In genomic region chr20:33450867-33451266, GRCh38 we compare ENCODE assay signal across 23 cellular contexts. TPM values are rescaled to one million over a fixed set of nuclear protein-coding genes. Genes with fewer than 3 reads are reported as not detected.
A peak's percentile ranks its signal among the peaks of the same experiment; 100 is the strongest.
DNase-seq lines count a peak whose midpoint lies in the region; ATAC-seq and TF ChIP-seq lines count a peak whose summit lies in the region.
"Had no signal": no experiment of that assay in that cellular context is flagged by ENCODE, and none has a peak within 500 bp of the region (broad histone marks: within the 10 kb centered on the region; RNA-seq: fewer than 3 reads in every experiment).

No MANE protein-coding gene starts in this region.

- no peak for TF ChIP-seq CTCF in right lobe of liver (IDR thresholded peaks at IDR 0.05)

- peaks cover 2% of the 10 kb centered on the region for H3K4me1 Mint-ChIP-seq in T-helper 2 cell treated with Interferon-gamma antibody and Interleukin-4, amounts not matched to agents 5 μg/mL and 100 μg/mL, for 36 hours (ENCODE audit: low read depth)

- intact Hi-C loops in right lobe of liver (cut with DNase I) = no loop called here

- H3K27ac Mint-ChIP-seq in T-helper 2 cell treated with Interferon-gamma antibody and Interleukin-4, amounts not matched to agents 5 μg/mL and 100 μg/mL, for 36 hours = no peak overlapping the region
- H3K27ac Mint-ChIP-seq: activated CD8-positive, alpha-beta memory T cell treated with anti-CD3 and anti-CD28 coated beads, Interleukin-2, amount 10 ng/mL, durations not matched to agents 7 days and 5 days; nephron; stimulated activated naive CD8-positive, alpha-beta T cell treated with anti-CD3 and anti-CD28 coated beads, Interleukin-15, Interleukin-2, amounts not matched to agents 100 ng/mL and 50 ng/mL, for 24 hours had no signal

- no peaks in the 10 kb centered on the region for H3K9me3 ChIP-seq in right lobe of liver
- H3K9me3 ChIP-seq: ascending aorta, prostate gland, vagina had no signal

- H3K4me1 ChIP-seq in right lobe of liver = no peaks in the 10 kb centered on the region
- H3K4me1 ChIP-seq: ascending aorta, prostate gland, vagina had no signal

- no peak overlapping the region for H3K27ac ChIP-seq in right lobe of liver
- H3K27ac ChIP-seq: ascending aorta, HL-60, KMS-11, prostate gland, vagina had no signal

- H3K27me3 ChIP-seq in right lobe of liver = no peaks in the 10 kb centered on the region
- H3K27me3 ChIP-seq: ascending aorta, vagina had no signal

- peak; percentile 8 for DNase-seq in CD1c-positive myeloid dendritic cell (ENCODE audit: extremely low spot score)
- peak; percentile 28 for DNase-seq in HT1080 (ENCODE audit: low read depth)
- DNase-seq in astrocyte of the hippocampus (ENCODE audit: low read depth, low spot score) = peak; percentile 63
- DNase-seq in right lobe of liver = peak in 1 of 3 donors; percentile 31
- no peak for DNase-seq in T-helper 2 cell treated with Interferon-gamma antibody and Interleukin-4, amounts not matched to agents 5 μg/mL and 100 μg/mL, for 36 hours (ENCODE audit: low spot score)
- DNase-seq in DMS114 treated with DMSO at 0.1 percent for 48 hours (lab: John Stamatoyannopoulos, UW; ENCODE audit: unreplicated experiment) = no peak
- no peak for DNase-seq in inferior parietal cortex (ENCODE audit: extremely low spot score)
- DNase-seq: activated CD8-positive, alpha-beta memory T cell treated with anti-CD3 and anti-CD28 coated beads, Interleukin-2, amount 10 ng/mL, durations not matched to agents 7 days and 5 days; activated gamma-delta T cell treated with Interleukin-2 at 50 U/mL for 16 hours; mesenchymal stem cell; NCI-H1436; NCI-H2227 treated with DMSO at 0.1 percent for 48 hours; NK-92 treated with Interleukin-12 subunit alpha and Interleukin-12 subunit beta, amount 100 ng/mL, for 24 hours; SIG-M5 had no signal

- H3K36me3 Mint-ChIP-seq in T-helper 2 cell treated with Interferon-gamma antibody and Interleukin-4, amounts not matched to agents 5 μg/mL and 100 μg/mL, for 36 hours (ENCODE audit: low read depth) = no peaks in the 10 kb centered on the region
- H3K36me3 Mint-ChIP-seq: activated CD8-positive, alpha-beta memory T cell treated with anti-CD3 and anti-CD28 coated beads, Interleukin-2, amount 10 ng/mL, durations not matched to agents 7 days and 5 days had no signal

- 60% methylated on average over 2 of the region's 4 CpGs for WGBS in right lobe of liver (ENCODE audit: insufficient coverage, low coverage, low lambda C conversion rate, missing lambda C conversion rate)

- H3K36me3 ChIP-seq in right lobe of liver = no peaks in the 10 kb centered on the region
- H3K36me3 ChIP-seq: ascending aorta, prostate gland, vagina had no signal

- H3K4me3 ChIP-seq in right lobe of liver = no peak overlapping the region
- H3K4me3 ChIP-seq: ascending aorta, prostate gland, vagina had no signal

- peaks cover 3% of the 10 kb centered on the region for H3K27me3 Mint-ChIP-seq in T-helper 2 cell treated with Interferon-gamma antibody and Interleukin-4, amounts not matched to agents 5 μg/mL and 100 μg/mL, for 36 hours (ENCODE audit: low read depth)
- H3K27me3 Mint-ChIP-seq: activated CD8-positive, alpha-beta memory T cell treated with anti-CD3 and anti-CD28 coated beads, Interleukin-2, amount 10 ng/mL, durations not matched to agents 7 days and 5 days; stimulated activated naive CD8-positive, alpha-beta T cell treated with anti-CD3 and anti-CD28 coated beads, Interleukin-15, Interleukin-2, amounts not matched to agents 100 ng/mL and 50 ng/mL, for 24 hours had no signal

- no peak overlapping the region for H3K4me3 Mint-ChIP-seq in T-helper 2 cell treated with Interferon-gamma antibody and Interleukin-4, amounts not matched to agents 5 μg/mL and 100 μg/mL, for 36 hours
- H3K4me3 Mint-ChIP-seq: activated CD8-positive, alpha-beta memory T cell treated with anti-CD3 and anti-CD28 coated beads, Interleukin-2, amount 10 ng/mL, durations not matched to agents 7 days and 5 days; nephron; stimulated activated naive CD8-positive, alpha-beta T cell treated with anti-CD3 and anti-CD28 coated beads, Interleukin-15, Interleukin-2, amounts not matched to agents 100 ng/mL and 50 ng/mL, for 24 hours had no signal

- no peak for TF ChIP-seq POLR2A in right lobe of liver (IDR thresholded peaks at IDR 0.05)

- ATAC-seq in right lobe of liver (peak; percentile 40 to 93 (median 78)), HG02938 (IDR thresholded peaks at IDR 0.05; ENCODE audit: unreplicated experiment) (no peak)
- ATAC-seq: activated CD4-positive, CD25-positive, alpha-beta regulatory T cell treated with anti-CD3 and anti-CD28 coated beads, Interleukin-2, amount 50 U/mL, for 24 hours; activated CD8-positive, alpha-beta memory T cell treated with anti-CD3 and anti-CD28 coated beads, Interleukin-2, amount 10 ng/mL, durations not matched to agents 7 days and 5 days had no signal

- no peaks in the 10 kb centered on the region for H3K9me3 Mint-ChIP-seq in T-helper 2 cell treated with Interferon-gamma antibody and Interleukin-4, amounts not matched to agents 5 μg/mL and 100 μg/mL, for 36 hours
- H3K9me3 Mint-ChIP-seq: stimulated activated naive CD8-positive, alpha-beta T cell treated with anti-CD3 and anti-CD28 coated beads, Interleukin-15, Interleukin-2, amounts not matched to agents 100 ng/mL and 50 ng/mL, for 24 hours had no signal

RNA-seq across cellular contexts. Expression of gene SNTA1, which starts 7.3 kb away (rescaled TPM):
- total RNA-seq in HT1080 (2014; rRNA removed; shearing (Covaris generic)) = 12.3 and 14.6 TPM in 2 replicates
- 9.6 and 10.7 TPM in 2 replicates for polyA plus RNA-seq in HT1080 (2015; cell fraction: cytosol; rRNA removed)
- 4.1 and 4.2 TPM in 2 replicates for polyA plus RNA-seq in HT1080 (2015; cell fraction: nucleus; rRNA removed)
- 10 to 100 TPM in 2 of 6 experiments, 1 to 10 TPM in 4; 6.5 to 13.3 (median 8.1) TPM for total RNA-seq in right lobe of liver

RNA-seq across cellular contexts. Expression of gene CBFA2T2, which starts 39.0 kb away (rescaled TPM):
- total RNA-seq in HT1080 (2014; rRNA removed; shearing (Covaris generic)) = 2.4 and 2.9 TPM in 2 replicates
- 6.1 and 6.3 TPM in 2 replicates for polyA plus RNA-seq in HT1080 (2015; cell fraction: cytosol; rRNA removed)
- 10.6 and 17.0 TPM in 2 replicates for polyA plus RNA-seq in HT1080 (2015; cell fraction: nucleus; rRNA removed)
- 1 to 10 TPM; 4.5 to 7.3 (median 5.6) TPM for total RNA-seq in right lobe of liver

RNA-seq across cellular contexts. Expression of gene CDK5RAP1, which starts 49.5 kb away (rescaled TPM):
- total RNA-seq in HT1080 (2014; rRNA removed; shearing (Covaris generic)) = 33.5 and 42.7 TPM in 2 replicates
- 28.5 and 30.7 TPM in 2 replicates for polyA plus RNA-seq in HT1080 (2015; cell fraction: cytosol; rRNA removed)
- 71.8 and 75.0 TPM in 2 replicates for polyA plus RNA-seq in HT1080 (2015; cell fraction: nucleus; rRNA removed)
- total RNA-seq in right lobe of liver = 10 to 100 TPM; 10.9 to 21.6 (median 14.0) TPM

Comparison
In these comparisons a context has a peak if more than half of its experiments do, and no peak if none do; other contexts are left out.
1. DNase-seq: peak in CD1c-positive myeloid dendritic cell (single experiment), HT1080 (single experiment) and astrocyte of the hippocampus (single experiment); none in T-helper 2 cell treated with Interferon-gamma antibody and Interleukin-4, amounts not matched to agents 5 μg/mL and 100 μg/mL, for 36 hours (single experiment), DMS114 treated with DMSO at 0.1 percent for 48 hours (single experiment) and inferior parietal cortex (single experiment).